Comparison of ENCODE assay signal across 14 cellular contexts in the genomic region with DNA sequence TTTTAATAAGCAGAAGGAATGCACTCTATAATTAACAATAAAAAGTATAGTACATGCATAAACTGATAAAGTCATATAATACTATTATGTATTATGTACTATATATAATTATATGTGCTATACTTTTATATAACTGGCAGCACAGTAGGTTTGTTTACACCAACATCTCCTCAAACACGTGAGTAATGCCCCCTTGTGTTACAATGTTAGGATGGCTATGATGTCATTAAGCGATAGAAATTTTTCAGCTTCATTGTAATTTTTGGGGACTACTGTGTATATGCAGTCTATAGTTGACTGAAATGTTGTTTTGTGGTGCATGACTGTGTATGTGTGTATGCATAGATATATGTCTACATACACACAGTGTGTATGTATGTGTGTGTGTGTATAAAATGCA.
A peak's percentile ranks its signal among the peaks of the same experiment; 100 is the strongest.
DNase-seq lines count a peak whose midpoint lies in the region; ATAC-seq, FAIRE-seq and TF ChIP-seq lines count a peak whose summit lies in the region.
"Had no signal": no experiment of that assay in that cellular context is flagged by ENCODE, and none has a peak within 500 bp of the region (broad histone marks: within the 10 kb centered on the region; RNA-seq: fewer than 3 reads in every experiment).

No MANE protein-coding gene starts in this region.

- BruUV-seq in MCF 10A (replicated peaks; lab: Mats Ljungman, UMichigan): no TSS peak
- no TSS peak for BruUV-seq in endothelial cell of umbilical vein (replicated peaks; lab: Mats Ljungman, UMichigan)

- POLR2A ChIA-PET in MCF 10A (lab: Yijun Ruan, JAX) (interaction anchor here (0.7 to 2.4 kb wide), 4 partner anchors 18 to 261 kb away, joined by 3 to 8 read pairs (median 6); no protein-coding TSS in a partner anchor), endothelial cell of umbilical vein (lab: Charles Lee) (no interaction called here)

- H3K36me3 ChIP-seq in breast epithelium (no peaks in the 10 kb centered on the region), OCI-LY1 (ENCODE audit: insufficient read depth, low read length) (peaks cover 42% of the 10 kb centered on the region), endothelial cell of umbilical vein (ENCODE audit: control insufficient read depth in 2 of 2, extremely low read depth in 1 of 2, insufficient read depth in 2 of 2, low read length in 2 of 2) (peaks cover 0 to 6% of the 10 kb centered on the region in 2 experiments)

- H3F3A ChIP-seq in OCI-LY1 (ENCODE audit: insufficient read depth, low read length): no peaks in the 10 kb centered on the region

- H3K27ac Mint-ChIP-seq in MCF 10A (ENCODE audit: low read depth, unreplicated experiment): no peak overlapping the region

- intact Hi-C loops in MCF 10A (cut with micrococcal nuclease) (loop anchor here (10.0 kb wide), 1 partner anchor 682 kb away; no protein-coding TSS in a partner anchor), breast epithelium (cut with DNase I; ENCODE audit: low total_unique reads) (no loop called here), endothelial cell of umbilical vein (cut with micrococcal nuclease) (no loop called here)

- no peaks in the 10 kb centered on the region for H3K9me2 ChIP-seq in OCI-LY1 (ENCODE audit: low read depth, low read length)

- no peak overlapping the region for H3K4me3 Mint-ChIP-seq in MCF 10A (ENCODE audit: unreplicated experiment)

- H3K9me3 ChIP-seq in breast epithelium (no peaks in the 10 kb centered on the region), OCI-LY1 (ENCODE audit: low read length) (no peaks in the 10 kb centered on the region), endothelial cell of umbilical vein (replicated peaks; ENCODE audit: control insufficient read depth, insufficient read depth, low read length) (no peaks in the 10 kb centered on the region)
- H3K9me3 ChIP-seq: vagina had no signal

- H3K4me3 ChIP-seq in breast epithelium (no peak overlapping the region), OCI-LY1 (ENCODE audit: low read depth, low read length, poor library complexity, severe bottlenecking) (no peak overlapping the region), endothelial cell of umbilical vein (replicated peaks in 1 of 3; ENCODE audit: insufficient read depth in 1 of 3, low read depth in 1 of 3, low read length in 3 of 3) (no peak overlapping the region)
- H3K4me3 ChIP-seq: coronary artery, vagina had no signal

- dilution Hi-C loops in endothelial cell of umbilical vein (cut with MboI; ENCODE audit: extremely low pct_ligation_motif_present, low sequenced_read_pairs): no loop called here

- FAIRE-seq in endothelial cell of umbilical vein (lab: Jason Lieb, UNC): no peak

- TF ChIP-seq POLR2A in breast epithelium (IDR thresholded peaks at IDR 0.05) (no peak), endothelial cell of umbilical vein (IDR thresholded peaks at IDR 0.05; ENCODE audit: low read depth, low read length) (no peak)

- TF ChIP-seq CTCF in MCF 10A (IDR thresholded peaks at IDR 0.05; ENCODE audit: unreplicated experiment) (no peak), breast epithelium (IDR thresholded peaks at IDR 0.05) (no peak), OCI-LY1 (IDR thresholded peaks at IDR 0.05; ENCODE audit: low read length) (peak; percentile 29; the same call in 1 of the 2 replicates), endothelial cell of umbilical vein (IDR thresholded peaks at IDR 0.05; ENCODE audit: extremely low read depth in 1 of 2, insufficient read depth in 1 of 2, low read depth in 1 of 2, low read length in 2 of 2) (peak in 1 of 2 donors; percentile 10)

- H4K20me1 ChIP-seq in OCI-LY1 (ENCODE audit: insufficient read depth, low read length): no peaks in the 10 kb centered on the region
- no peaks in the 10 kb centered on the region for H4K20me1 ChIP-seq in endothelial cell of umbilical vein (replicated peaks; ENCODE audit: control insufficient read depth, extremely low read depth, insufficient read depth, low read length)

- H3K79me2 ChIP-seq in OCI-LY1 (ENCODE audit: insufficient read depth, low read length) (no peaks in the 10 kb centered on the region), endothelial cell of umbilical vein (ENCODE audit: control insufficient read depth, insufficient read depth, low read length) (no peaks in the 10 kb centered on the region)

- no peaks in the 10 kb centered on the region for H3K9me3 Mint-ChIP-seq in MCF 10A (ENCODE audit: unreplicated experiment)

- no peak overlapping the region for H3K9ac ChIP-seq in OCI-LY1 (ENCODE audit: low read length)
- H3K9ac ChIP-seq in endothelial cell of umbilical vein (replicated peaks; ENCODE audit: extremely low read depth, insufficient read depth, low read length): no peak overlapping the region

- H3K4me1 ChIP-seq in breast epithelium: no peaks in the 10 kb centered on the region
- no peaks in the 10 kb centered on the region for H3K4me1 ChIP-seq in OCI-LY1 (ENCODE audit: insufficient read depth, low read length, severe bottlenecking)
- H3K4me1 ChIP-seq in endothelial cell of umbilical vein (ENCODE audit: control insufficient read depth, extremely low read depth, insufficient read depth, low read length): no peaks in the 10 kb centered on the region
- H3K4me1 ChIP-seq: vagina had no signal

- H3K27ac ChIP-seq in breast epithelium (no peak overlapping the region), OCI-LY1 (ENCODE audit: low read depth, low read length, poor library complexity, severe bottlenecking) (no peak overlapping the region), endothelial cell of umbilical vein (ENCODE audit: insufficient read depth, low read depth, low read length) (no peak overlapping the region)
- H3K27ac ChIP-seq: coronary artery, vagina had no signal

- no peaks in the 10 kb centered on the region for H3K9me1 ChIP-seq in endothelial cell of umbilical vein (replicated peaks; ENCODE audit: control insufficient read depth, extremely low read depth, insufficient read depth, low read length)

- H3K27me3 ChIP-seq in breast epithelium: no peaks in the 10 kb centered on the region
- no peaks in the 10 kb centered on the region for H3K27me3 ChIP-seq in OCI-LY1 (ENCODE audit: insufficient read depth, low read length)
- H3K27me3 ChIP-seq in endothelial cell of umbilical vein (ENCODE audit: control insufficient read depth in 2 of 2, insufficient read depth in 2 of 2, low read length in 2 of 2): no peaks in the 10 kb centered on the region
- H3K27me3 ChIP-seq: vagina had no signal

- peaks cover 54% of the 10 kb centered on the region for H3K36me3 Mint-ChIP-seq in MCF 10A (ENCODE audit: insufficient read depth, unreplicated experiment)

- H3K4me1 Mint-ChIP-seq in MCF 10A (ENCODE audit: insufficient read depth, unreplicated experiment): peaks cover 6% of the 10 kb centered on the region

- H3K4me2 ChIP-seq in OCI-LY1 (ENCODE audit: low read length) (no peak overlapping the region), endothelial cell of umbilical vein (ENCODE audit: insufficient read depth, low read length) (no peak overlapping the region)

- H2AFZ ChIP-seq in OCI-LY1 (ENCODE audit: low read length): no peak overlapping the region
- H2AFZ ChIP-seq in endothelial cell of umbilical vein (ENCODE audit: low read depth, low read length): no peak overlapping the region

- no peak for ATAC-seq in GM21717 (IDR thresholded peaks at IDR 0.05; ENCODE audit: unreplicated experiment)
- ATAC-seq: right cardiac atrium had no signal

- DNase-seq in MCF 10A (ENCODE audit: unreplicated experiment): peak; percentile 13
- no peak for DNase-seq in breast epithelium (ENCODE audit: low spot score in 2 of 2)
- peak; percentile 30 for DNase-seq in endothelial cell of umbilical vein (ENCODE audit: low read depth, low spot score)
- DNase-seq in stimulated activated CD4-positive, alpha-beta T cell treated with anti-CD3 and anti-CD28 coated beads, Interleukin-12 subunit alpha, Interleukin-12 subunit beta, amount 100 ng/mL, for 4 hours: no peak
- no peak for DNase-seq in NCI-H2107 (lab: John Stamatoyannopoulos, UW)
- DNase-seq in stimulated activated CD8-positive, alpha-beta memory T cell treated with anti-CD3 and anti-CD28 coated beads, Interleukin-4, amount 100 ng/mL, for 48 hours: no peak
- DNase-seq: activated gamma-delta T cell treated with Interleukin-2 at 50 U/mL for 16 hours, NCI-H2029, right cardiac atrium, SHP77 had no signal

- CTCF ChIA-PET in MCF 10A (lab: Yijun Ruan, JAX): interaction anchor here (0.6 to 2.4 kb wide), 8 partner anchors 9 to 1021 kb away, joined by 3 to 9 read pairs (median 3); no protein-coding TSS in a partner anchor
- CTCF ChIA-PET in endothelial cell of umbilical vein (lab: Charles Lee): interaction anchor here (0.5 to 5.6 kb wide), 11 partner anchors 8 to 756 kb away, joined by 3 to 138 read pairs (median 5); no protein-coding TSS in a partner anchor

- no peaks in the 10 kb centered on the region for H3K27me3 Mint-ChIP-seq in MCF 10A (ENCODE audit: insufficient read depth, unreplicated experiment)

TF ChIP-seq in endothelial cell of umbilical vein, 7 proteins besides CTCF, POLR2A, EP300 and RAD21:
- TF ChIP-seq FOS (IDR thresholded peaks at IDR 0.05; ENCODE audit: borderline replicate concordance, insufficient read depth, low read length): no peak
- no peak for TF ChIP-seq JUN (IDR thresholded peaks at IDR 0.05; ENCODE audit: borderline replicate concordance, insufficient read depth, insufficient read length, low read depth)
- no peak for TF ChIP-seq POLR2AphosphoS5 (IDR thresholded peaks at IDR 0.05; ENCODE audit: insufficient read depth, low read depth, low read length)
- no peak for TF ChIP-seq MYC (IDR thresholded peaks at IDR 0.05; ENCODE audit: low read depth, low read length)
- no peak for TF ChIP-seq EZH2 (IDR thresholded peaks at IDR 0.05; ENCODE audit: borderline replicate concordance, low read depth, low read length, severe bottlenecking)
- TF ChIP-seq GATA2 (IDR thresholded peaks at IDR 0.05; ENCODE audit: insufficient read depth, insufficient read length, low read depth, low read length): no peak

Comparison
In these comparisons a context has a peak if more than half of its experiments do, and no peak if none do; other contexts are left out.
1. DNase-seq: peak in MCF 10A (single experiment) and endothelial cell of umbilical vein (single experiment); none in breast epithelium (0 of 2), stimulated activated CD4-positive, alpha-beta T cell treated with anti-CD3 and anti-CD28 coated beads, Interleukin-12 subunit alpha, Interleukin-12 subunit beta, amount 100 ng/mL, for 4 hours (single experiment), NCI-H2107 (single experiment) and stimulated activated CD8-positive, alpha-beta memory T cell treated with anti-CD3 and anti-CD28 coated beads, Interleukin-4, amount 100 ng/mL, for 48 hours (single experiment).